In genomic region chr17:21356537-21357127, GRCh38 we compare ENCODE assay signal across 21 cellular contexts. TPM values are rescaled to one million over a fixed set of nuclear protein-coding genes. Genes with fewer than 3 reads are reported as not detected.
"Had no signal": no experiment of that assay in that cellular context is flagged by ENCODE, and none has a peak within 500 bp of the region (broad histone marks: within the 10 kb centered on the region; RNA-seq: fewer than 3 reads in every experiment).

No MANE protein-coding gene starts in this region.

- H3K4me1 ChIP-seq: SJSA1 had no signal

- H3K9me3 ChIP-seq: SJSA1 had no signal

- H3K27me3 ChIP-seq: SJSA1 had no signal

- DNase-seq: KBM-7, MV-4-11, NCI-H1048, NCI-H1105, NCI-H1417, NCI-H1436 treated with DMSO at 0.1 percent for 48 hours, NCI-H1694, NCI-H187 treated with DMSO at 0.1 percent for 48 hours, NCI-H2029 treated with DMSO at 0.1 percent for 48 hours, NCI-H2171 treated with DMSO at 0.1 percent for 48 hours, NCI-H446, NCI-H510A, NCI-H524 treated with DMSO at 0.1 percent for 48 hours, NCI-H69, NCI-H774, RPMI8226, SIG-M5 had no signal

- H3K27ac ChIP-seq: SJSA1, SK-N-MC had no signal

- H3K4me3 ChIP-seq: SJSA1, SK-N-MC had no signal

- H3K36me3 ChIP-seq: SJSA1 had no signal

- FAIRE-seq: RCC 7860 had no signal

RNA-seq across cellular contexts. Expression of gene KCNJ12, which starts 19.5 kb away (rescaled TPM):
- total RNA-seq: MCF 10A, SJSA1 had no signal
